ENCODE assay signal across 34 cellular contexts in the genomic region with DNA sequence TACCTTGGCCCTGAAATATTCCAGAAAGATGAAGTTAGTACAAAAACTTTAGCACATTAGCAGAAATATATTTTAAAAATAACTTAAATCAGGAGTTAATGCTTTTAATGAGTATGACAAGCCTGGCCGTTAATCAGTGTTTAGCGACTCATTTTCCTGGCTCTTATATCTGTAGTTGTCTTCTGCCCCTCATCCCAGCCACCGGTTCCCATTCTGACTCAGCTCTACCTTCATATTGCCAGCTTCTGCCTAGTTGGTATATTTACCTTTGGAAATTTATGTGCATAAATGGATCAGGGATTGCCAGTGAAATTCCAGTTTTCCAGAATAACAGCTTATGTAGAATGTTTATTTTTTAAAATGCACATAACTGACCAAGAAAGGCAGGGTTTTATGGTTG.
"Had no signal": no experiment of that assay in that cellular context is flagged by ENCODE, and none has a peak within 500 bp of the region (broad histone marks: within the 10 kb centered on the region; RNA-seq: fewer than 3 reads in every experiment).

No MANE protein-coding gene starts in this region.

- H3K4me2 ChIP-seq: KMS-11 had no signal

- H3K27ac ChIP-seq: KMS-11 had no signal

- H3K9ac ChIP-seq: KMS-11 had no signal

- DNase-seq: Karpas-422, Kasumi-1, KG1, MM.1S, MV-4-11, NCI-H1048, NCI-H1092, NCI-H1092 treated with DMSO at 0.1 percent for 48 hours, NCI-H1105, NCI-H1105 treated with DMSO at 0.1 percent for 48 hours, NCI-H1417, NCI-H1417 treated with DMSO at 0.1 percent for 48 hours, NCI-H1436, NCI-H1436 treated with DMSO at 0.1 percent for 48 hours, NCI-H146, NCI-H1694, NCI-H1694 treated with DMSO at 0.1 percent for 48 hours, NCI-H187, NCI-H187 treated with DMSO at 0.1 percent for 48 hours, NCI-H1930, NCI-H2029, NCI-H2029 treated with DMSO at 0.1 percent for 48 hours, NCI-H2081, NCI-H2081 treated with DMSO at 0.1 percent for 48 hours, NCI-H2107, NCI-H2171, NCI-H2171 treated with DMSO at 0.1 percent for 48 hours, NCI-H2227 treated with DMSO at 0.1 percent for 48 hours, NCI-H226, NCI-H345, NCI-H446, NCI-H446 treated with DMSO at 0.1 percent for 48 hours, NCI-H510A had no signal
